23 cellular contexts compared by ENCODE assay signal in genomic region chr9:114687034-114687433, GRCh38. TPM values are rescaled to one million over a fixed set of nuclear protein-coding genes. Genes with fewer than 3 reads are reported as not detected.
A peak's percentile ranks its signal among the peaks of the same experiment; 100 is the strongest.
DNase-seq lines count a peak whose midpoint lies in the region; ATAC-seq and TF ChIP-seq lines count a peak whose summit lies in the region.
"Had no signal": no experiment of that assay in that cellular context is flagged by ENCODE, and none has a peak within 500 bp of the region (broad histone marks: within the 10 kb centered on the region; RNA-seq: fewer than 3 reads in every experiment).

No MANE protein-coding gene starts in this region.

- H3K27me3 Mint-ChIP-seq in activated naive CD4-positive, alpha-beta T cell treated with anti-CD3 and anti-CD28 coated beads, Interleukin-2, amount 10 ng/mL, durations not matched to agents 7 days and 5 days = no peaks in the 10 kb centered on the region
- H3K27me3 Mint-ChIP-seq in activated naive CD8-positive, alpha-beta T cell treated with anti-CD3 and anti-CD28 coated beads, Interleukin-2, amount 50 U/mL, for 24 hours = peaks cover 3% of the 10 kb centered on the region
- H3K27me3 Mint-ChIP-seq in stimulated activated memory B cell treated with anti-CD40 and anti-IgM and Interleukin-4, amounts not matched to agents 10 μg/mL and 1 μg/mL and 100 μg/mL, for 72 hours = no peaks in the 10 kb centered on the region
- H3K27me3 Mint-ChIP-seq: CD8-positive, alpha-beta memory T cell; T-cell had no signal

- no peak overlapping the region for H3K27ac ChIP-seq in foreskin keratinocyte
- H3K27ac ChIP-seq: HL-60 had no signal

- CTCF ChIA-PET in activated naive CD4-positive, alpha-beta T cell treated with anti-CD3 and anti-CD28 coated beads, Interleukin-2, amount 10 ng/mL, durations not matched to agents 7 days and 5 days (lab: Charles Lee) = interaction anchor here (7.2 kb wide), 1 partner anchor 50 kb away, joined by 46 read pairs; no protein-coding TSS in a partner anchor

- no peak for ATAC-seq in activated naive CD8-positive, alpha-beta T cell treated with anti-CD3 and anti-CD28 coated beads, Interleukin-2, amount 50 U/mL, for 24 hours
- ATAC-seq in foreskin keratinocyte (no peak), GM21737 (IDR thresholded peaks at IDR 0.05; ENCODE audit: unreplicated experiment) (no peak)
- no peak for ATAC-seq in stimulated activated memory B cell treated with anti-CD40 and anti-IgM and Interleukin-4, amounts not matched to agents 10 μg/mL and 1 μg/mL and 100 μg/mL, for 72 hours
- ATAC-seq: naive thymus-derived CD8-positive, alpha-beta T cell; T-cell had no signal

- peaks cover 49% of the 10 kb centered on the region for H3K36me3 Mint-ChIP-seq in activated naive CD4-positive, alpha-beta T cell treated with anti-CD3 and anti-CD28 coated beads, Interleukin-2, amount 10 ng/mL, durations not matched to agents 7 days and 5 days
- peaks cover 24% of the 10 kb centered on the region for H3K36me3 Mint-ChIP-seq in activated naive CD8-positive, alpha-beta T cell treated with anti-CD3 and anti-CD28 coated beads, Interleukin-2, amount 50 U/mL, for 24 hours (ENCODE audit: low read depth)
- H3K36me3 Mint-ChIP-seq in stimulated activated memory B cell treated with anti-CD40 and anti-IgM and Interleukin-4, amounts not matched to agents 10 μg/mL and 1 μg/mL and 100 μg/mL, for 72 hours = no peaks in the 10 kb centered on the region
- H3K36me3 Mint-ChIP-seq: naive thymus-derived CD8-positive, alpha-beta T cell; T-cell had no signal

- peaks cover 23% of the 10 kb centered on the region for H3K4me1 ChIP-seq in foreskin keratinocyte
- H3K4me1 ChIP-seq: HAP-1 had no signal

- no peak for TF ChIP-seq CTCF in foreskin keratinocyte (conservative IDR thresholded peaks at IDR 0.05)

- H3K27ac Mint-ChIP-seq in activated naive CD4-positive, alpha-beta T cell treated with anti-CD3 and anti-CD28 coated beads, Interleukin-2, amount 10 ng/mL, durations not matched to agents 7 days and 5 days = peak overlapping the region; percentile 49
- H3K27ac Mint-ChIP-seq in activated naive CD8-positive, alpha-beta T cell treated with anti-CD3 and anti-CD28 coated beads, Interleukin-2, amount 50 U/mL, for 24 hours = peak overlapping the region; percentile 84
- H3K27ac Mint-ChIP-seq in stimulated activated memory B cell treated with anti-CD40 and anti-IgM and Interleukin-4, amounts not matched to agents 10 μg/mL and 1 μg/mL and 100 μg/mL, for 72 hours = no peak overlapping the region
- H3K27ac Mint-ChIP-seq: naive thymus-derived CD8-positive, alpha-beta T cell had no signal

- H3K4me3 Mint-ChIP-seq in activated naive CD4-positive, alpha-beta T cell treated with anti-CD3 and anti-CD28 coated beads, Interleukin-2, amount 10 ng/mL, durations not matched to agents 7 days and 5 days = no peak overlapping the region
- H3K4me3 Mint-ChIP-seq in activated naive CD8-positive, alpha-beta T cell treated with anti-CD3 and anti-CD28 coated beads, Interleukin-2, amount 50 U/mL, for 24 hours = peak overlapping the region; percentile 28
- no peak overlapping the region for H3K4me3 Mint-ChIP-seq in stimulated activated memory B cell treated with anti-CD40 and anti-IgM and Interleukin-4, amounts not matched to agents 10 μg/mL and 1 μg/mL and 100 μg/mL, for 72 hours
- H3K4me3 Mint-ChIP-seq: CD8-positive, alpha-beta memory T cell; T-cell had no signal

- H3K27me3 ChIP-seq in foreskin keratinocyte = no peaks in the 10 kb centered on the region

- H3K4me1 Mint-ChIP-seq in activated naive CD4-positive, alpha-beta T cell treated with anti-CD3 and anti-CD28 coated beads, Interleukin-2, amount 10 ng/mL, durations not matched to agents 7 days and 5 days = peaks cover 87% of the 10 kb centered on the region
- peaks cover 81% of the 10 kb centered on the region for H3K4me1 Mint-ChIP-seq in activated naive CD8-positive, alpha-beta T cell treated with anti-CD3 and anti-CD28 coated beads, Interleukin-2, amount 50 U/mL, for 24 hours
- peaks cover 22% of the 10 kb centered on the region for H3K4me1 Mint-ChIP-seq in stimulated activated memory B cell treated with anti-CD40 and anti-IgM and Interleukin-4, amounts not matched to agents 10 μg/mL and 1 μg/mL and 100 μg/mL, for 72 hours

- no peak for DNase-seq in activated naive CD4-positive, alpha-beta T cell treated with anti-CD3 and anti-CD28 coated beads, Interleukin-2, amount 10 ng/mL, durations not matched to agents 7 days and 5 days
- no peak for DNase-seq in activated naive CD4-positive, alpha-beta T cell treated with Interleukin-2 at 50 U/mL for 16 hours
- peak; percentile 61 for DNase-seq in M059J (ENCODE audit: low read depth)
- no peak for DNase-seq in activated naive CD8-positive, alpha-beta T cell treated with anti-CD3 and anti-CD28 coated beads, Interleukin-2, amount 50 U/mL, for 24 hours
- peak; percentile 45 to 56 for DNase-seq in foreskin keratinocyte
- DNase-seq in stimulated activated CD4-positive, alpha-beta T cell treated with anti-CD3 and anti-CD28 coated beads, Interleukin-4, amount 100 ng/mL, for 24 hours = no peak
- DNase-seq: amniotic stem cell; CD8-positive, alpha-beta memory T cell; DMS79 treated with DMSO at 0.1 percent for 48 hours; mesendoderm; naive thymus-derived CD8-positive, alpha-beta T cell; NCI-H187 treated with DMSO at 0.1 percent for 48 hours; NCI-H446 treated with DMSO at 0.1 percent for 48 hours; posterior cingulate gyrus; Right ventricle myocardium superior; substantia nigra; T-cell had no signal

- H3K9me3 Mint-ChIP-seq in activated naive CD4-positive, alpha-beta T cell treated with anti-CD3 and anti-CD28 coated beads, Interleukin-2, amount 10 ng/mL, durations not matched to agents 7 days and 5 days = peaks cover 32% of the 10 kb centered on the region
- H3K9me3 Mint-ChIP-seq in activated naive CD8-positive, alpha-beta T cell treated with anti-CD3 and anti-CD28 coated beads, Interleukin-2, amount 50 U/mL, for 24 hours = peaks cover 9% of the 10 kb centered on the region
- H3K9me3 Mint-ChIP-seq in stimulated activated memory B cell treated with anti-CD40 and anti-IgM and Interleukin-4, amounts not matched to agents 10 μg/mL and 1 μg/mL and 100 μg/mL, for 72 hours = no peaks in the 10 kb centered on the region
- H3K9me3 Mint-ChIP-seq: CD8-positive, alpha-beta memory T cell; naive thymus-derived CD8-positive, alpha-beta T cell; T-cell had no signal

RNA-seq across cellular contexts. Expression of gene TEX48, which starts 5.0 kb away (rescaled TPM):
- not detected in 2 replicates for total RNA-seq in M059J (2014; rRNA removed; shearing (Covaris generic))
- total RNA-seq in foreskin keratinocyte = not detected in 2 replicates
- 0.08 TPM in 1 of 2 replicates, not detected in the other for polyA plus RNA-seq in foreskin keratinocyte
- total RNA-seq: chondrocyte; frontal cortex; naive thymus-derived CD8-positive, alpha-beta T cell; Right ventricle myocardium superior had no signal
- polyA plus RNA-seq: CD8-positive, alpha-beta memory T cell; naive thymus-derived CD8-positive, alpha-beta T cell had no signal

RNA-seq across cellular contexts. Expression of gene TEX53, which starts 29.4 kb away (rescaled TPM):
- total RNA-seq in M059J (2014; rRNA removed; shearing (Covaris generic)) = not detected in 2 replicates
- not detected in 2 replicates for total RNA-seq in foreskin keratinocyte
- polyA plus RNA-seq in foreskin keratinocyte = not detected in 2 replicates
- total RNA-seq: CD8-positive, alpha-beta memory T cell; chondrocyte; frontal cortex; naive thymus-derived CD8-positive, alpha-beta T cell; Right ventricle myocardium superior; T-cell had no signal
- polyA plus RNA-seq: CD8-positive, alpha-beta memory T cell; naive thymus-derived CD8-positive, alpha-beta T cell had no signal

Comparison
In these comparisons a context has a peak if more than half of its experiments do, and no peak if none do; other contexts are left out.
1. DNase-seq: peak in M059J (single experiment) and foreskin keratinocyte (2 of 2); none in activated naive CD4-positive, alpha-beta T cell treated with anti-CD3 and anti-CD28 coated beads, Interleukin-2, amount 10 ng/mL, durations not matched to agents 7 days and 5 days (single experiment), activated naive CD4-positive, alpha-beta T cell treated with Interleukin-2 at 50 U/mL for 16 hours (single experiment), activated naive CD8-positive, alpha-beta T cell treated with anti-CD3 and anti-CD28 coated beads, Interleukin-2, amount 50 U/mL, for 24 hours (single experiment) and stimulated activated CD4-positive, alpha-beta T cell treated with anti-CD3 and anti-CD28 coated beads, Interleukin-4, amount 100 ng/mL, for 24 hours (single experiment).